Comparison of ENCODE assay signal across 1 cellular context in genomic region chr12:120292661-120293531, GRCh38.
TF ChIP-seq lines count a peak whose summit lies in the region.

TSS of gene RNU4-1 (minus strand) at chr12:120293237.

TF ChIP-seq in HepG2, 621 proteins besides CTCF, POLR2A, EP300 and RAD21 (continued from another document and continues in another):
- TF ChIP-seq GMEB2 (CRISPR knock-in tag; IDR thresholded peaks at IDR 0.05; ENCODE audit: low read depth) (no peak), ZNF747 (CRISPR knock-in tag; IDR thresholded peaks at IDR 0.05; ENCODE audit: borderline replicate concordance) (peak; percentile 71), BCL3 (CRISPR knock-in tag; IDR thresholded peaks at IDR 0.05) (0 out of 2 replicates have a peak, but pooled peaks have one; percentile 25), ZBTB25 (CRISPR knock-in tag; IDR thresholded peaks at IDR 0.05) (peak; percentile 75; the same call in 1 of the 2 replicates), MIER2 (CRISPR knock-in tag; IDR thresholded peaks at IDR 0.05) (peak; percentile 77), ZMAT3 (CRISPR knock-in tag; conservative IDR thresholded peaks at IDR 0.05) (no peak), HOXA7 (CRISPR knock-in tag; IDR thresholded peaks at IDR 0.05) (0 out of 2 replicates have a peak, but pooled peaks have one; percentile 46), ZNF382 (CRISPR knock-in tag; IDR thresholded peaks at IDR 0.05; ENCODE audit: borderline replicate concordance) (no peak), FOSL1 (CRISPR knock-in tag; IDR thresholded peaks at IDR 0.05; ENCODE audit: borderline replicate concordance) (no peak), ZNF737 (CRISPR knock-in tag; IDR thresholded peaks at IDR 0.05; ENCODE audit: borderline replicate concordance) (no peak), ZGPAT (CRISPR knock-in tag; IDR thresholded peaks at IDR 0.05) (peak; percentile 79), ZSCAN22 (CRISPR knock-in tag; IDR thresholded peaks at IDR 0.05) (no peak), MED13 (CRISPR knock-in tag; IDR thresholded peaks at IDR 0.05) (peak; percentile 92), SOX5 (CRISPR knock-in tag; IDR thresholded peaks at IDR 0.05; ENCODE audit: borderline replicate concordance) (peak; percentile 62), TRIM22 (IDR thresholded peaks at IDR 0.05) (no peak), ZSCAN25 (CRISPR knock-in tag; IDR thresholded peaks at IDR 0.05) (no peak; the same call in 1 of the 2 replicates), DR1 (CRISPR knock-in tag; IDR thresholded peaks at IDR 0.05) (peak; percentile 98), SMAD1 (CRISPR knock-in tag; IDR thresholded peaks at IDR 0.05; ENCODE audit: borderline replicate concordance, low read depth) (no peak), FOXK2 (IDR thresholded peaks at IDR 0.05) (no peak), MEIS1 (CRISPR knock-in tag; IDR thresholded peaks at IDR 0.05; ENCODE audit: borderline replicate concordance) (no peak), HNRNPL (IDR thresholded peaks at IDR 0.05; ENCODE audit: low read depth, low read length) (no peak), ZC3H4 (CRISPR knock-in tag; IDR thresholded peaks at IDR 0.05; ENCODE audit: borderline replicate concordance) (no peak; the same call in 1 of the 2 replicates), TAF1 (CRISPR knock-in tag; IDR thresholded peaks at IDR 0.05) (peak; percentile 34; the same call in 1 of the 2 replicates), ONECUT2 (CRISPR knock-in tag; IDR thresholded peaks at IDR 0.05) (peak; percentile 56; the same call in 1 of the 2 replicates), SOX6 (IDR thresholded peaks at IDR 0.05) (no peak), SOX6 (CRISPR knock-in tag; IDR thresholded peaks at IDR 0.05) (peak; percentile 52), ZBTB2 (CRISPR knock-in tag; IDR thresholded peaks at IDR 0.05; ENCODE audit: low read depth) (peak; percentile 54; the same call in 1 of the 2 replicates), ZBTB37 (CRISPR knock-in tag; IDR thresholded peaks at IDR 0.05) (no peak), ZNF572 (CRISPR knock-in tag; IDR thresholded peaks at IDR 0.05) (no peak), ZNF773 (CRISPR knock-in tag; IDR thresholded peaks at IDR 0.05; ENCODE audit: borderline replicate concordance) (0 out of 2 replicates have a peak, but pooled peaks have one; percentile 45), ZBTB26 (CRISPR knock-in tag; IDR thresholded peaks at IDR 0.05; ENCODE audit: borderline replicate concordance) (no peak), ZNF431 (CRISPR knock-in tag; IDR thresholded peaks at IDR 0.05; ENCODE audit: borderline replicate concordance, low read depth) (no peak; the same call in 1 of the 2 replicates), PBX3 (CRISPR knock-in tag; IDR thresholded peaks at IDR 0.05; ENCODE audit: borderline replicate concordance) (peak; percentile 82), IRF1 (CRISPR knock-in tag; IDR thresholded peaks at IDR 0.05; ENCODE audit: low read depth) (no peak), MXD4 (CRISPR knock-in tag; IDR thresholded peaks at IDR 0.05) (no peak; the same call in 1 of the 2 replicates), ZNF160 (CRISPR knock-in tag; IDR thresholded peaks at IDR 0.05) (peak; percentile 22; the same call in 1 of the 2 replicates), ZNF281 (CRISPR knock-in tag; IDR thresholded peaks at IDR 0.05; ENCODE audit: borderline replicate concordance) (no peak), MXD3 (CRISPR knock-in tag; IDR thresholded peaks at IDR 0.05) (no peak), PHF20 (CRISPR knock-in tag; IDR thresholded peaks at IDR 0.05) (no peak), BHLHE40 (IDR thresholded peaks at IDR 0.05; ENCODE audit: low read length) (no peak), CREM (IDR thresholded peaks at IDR 0.05) (peak; percentile 88), CREM (CRISPR knock-in tag; IDR thresholded peaks at IDR 0.05) (no peak), YEATS4 (CRISPR knock-in tag; IDR thresholded peaks at IDR 0.05; ENCODE audit: borderline replicate concordance) (peak; percentile 50; the same call in 1 of the 2 replicates), ZNF674 (CRISPR knock-in tag; IDR thresholded peaks at IDR 0.05; ENCODE audit: low read depth) (no peak)
